ENCODE assay signal across 22 cellular contexts in the genomic region with DNA sequence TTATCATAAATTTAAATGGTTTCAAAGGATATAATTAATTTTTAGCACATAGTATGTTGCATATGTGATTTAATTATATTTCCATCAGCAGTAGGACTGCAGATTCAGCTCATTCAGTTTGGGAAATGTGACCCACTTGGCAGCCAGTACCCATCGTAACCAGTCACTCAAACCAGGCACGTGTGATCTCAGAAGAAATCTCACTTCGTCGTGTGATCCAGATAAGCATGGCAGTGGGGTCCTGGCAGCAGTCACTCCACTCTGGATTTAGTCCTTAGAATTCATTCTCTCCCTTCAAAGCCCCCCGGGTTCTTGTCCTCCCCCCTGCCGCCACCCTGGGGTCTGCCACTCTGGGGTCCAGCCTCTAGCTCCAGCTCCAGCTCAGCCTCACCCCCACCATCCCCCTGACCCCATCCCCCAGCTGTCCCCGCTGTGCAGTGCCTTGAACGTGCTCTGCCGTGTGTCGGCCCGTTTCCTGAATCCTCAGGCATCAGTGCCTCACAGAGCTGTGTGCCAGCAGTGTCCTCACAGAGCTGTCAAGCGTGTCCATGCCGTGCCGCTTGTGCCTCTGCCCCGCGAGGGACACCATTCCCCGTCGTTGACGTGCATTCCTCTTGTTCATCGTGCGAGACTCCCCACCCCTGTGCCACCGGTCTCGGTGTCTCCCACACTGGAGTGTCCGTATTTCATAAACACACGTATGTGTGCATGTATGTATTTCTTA.
"Had no signal": no experiment of that assay in that cellular context is flagged by ENCODE, and none has a peak within 500 bp of the region (broad histone marks: within the 10 kb centered on the region; RNA-seq: fewer than 3 reads in every experiment).

No MANE protein-coding gene starts in this region.

- H3K4me3 ChIP-seq: body of pancreas, heart right ventricle, lower lobe of right lung, sigmoid colon, smooth muscle cell, thoracic aorta had no signal

- H3K4me1 ChIP-seq: body of pancreas, heart right ventricle, lower lobe of right lung, sigmoid colon had no signal

- FAIRE-seq: endothelial cell of umbilical vein, frontal cortex had no signal

- H3K9me3 ChIP-seq: body of pancreas, heart right ventricle, lower lobe of right lung, sigmoid colon, thoracic aorta had no signal

- DNase-seq: activated gamma-delta T cell treated with Interleukin-2 at 50 U/mL for 16 hours; activated T-cell treated with anti-CD3 and anti-CD28 coated beads, Interleukin-2, amount 50 U/mL, for 1 hour; anterior cingulate cortex; body of pancreas; dermis blood vessel endothelial cell; effector CD8-positive, alpha-beta T cell; heart right ventricle; islet precursor cell; lower lobe of right lung; naive B cell; posterior cingulate gyrus; sigmoid colon; stimulated activated CD4-positive, alpha-beta T cell treated with anti-CD3 and anti-CD28 coated beads, Interleukin-15, amount 100 ng/mL, for 24 hours; T1000 had no signal

- H3K27me3 ChIP-seq: body of pancreas, heart right ventricle, sigmoid colon had no signal

- H3K27ac ChIP-seq: body of pancreas, heart right ventricle, lower lobe of right lung, sigmoid colon, thoracic aorta had no signal

- ATAC-seq: body of pancreas; esophagus mucosa; left lobe of liver; lower lobe of right lung; stimulated activated memory B cell treated with anti-CD40 and anti-IgM and Interleukin-4, amounts not matched to agents 10 μg/mL and 1 μg/mL and 100 μg/mL, for 72 hours; WTC11 had no signal

- H3K4me2 ChIP-seq: smooth muscle cell had no signal
